ENCODE assay signal across 18 cellular contexts in genomic region chr2:20309001-20309400, GRCh38.
"Had no signal": no experiment of that assay in that cellular context is flagged by ENCODE, and none has a peak within 500 bp of the region (broad histone marks: within the 10 kb centered on the region; RNA-seq: fewer than 3 reads in every experiment).

No MANE protein-coding gene starts in this region.

- DNase-seq: effector CD4-positive, alpha-beta T cell; endodermal cell; erythroblast; foreskin keratinocyte; heart left ventricle; hippocampal formation; left colon; left ventricle myocardium superior; mesendoderm; naive B cell; sigmoid colon; stimulated activated CD4-positive, alpha-beta T cell treated with anti-CD3 and anti-CD28 coated beads, Interleukin-12 subunit alpha, Interleukin-12 subunit beta, amount 100 ng/mL, for 4 hours; stimulated activated naive CD4-positive, alpha-beta T cell treated with Interleukin-2 at 50 U/mL for 16 hours; trophoblast cell had no signal

- H3K9me3 Mint-ChIP-seq: naive B cell had no signal

- H3K4me3 Mint-ChIP-seq: endodermal cell, naive B cell had no signal

- H3K27ac Mint-ChIP-seq: endodermal cell had no signal

- H3K27me3 Mint-ChIP-seq: naive B cell had no signal

- H3K4me1 ChIP-seq: heart left ventricle, right atrium auricular region had no signal

- H3K4me3 ChIP-seq: coronary artery, heart left ventricle, right atrium auricular region, sigmoid colon, skin epidermis had no signal

- H3K27ac ChIP-seq: coronary artery, foreskin keratinocyte, heart left ventricle, neutrophil, right atrium auricular region, sigmoid colon, skin epidermis had no signal

- ATAC-seq: foreskin keratinocyte, heart left ventricle, left colon, left ventricle myocardium superior had no signal

- H3K9me3 ChIP-seq: heart left ventricle, neutrophil, right atrium auricular region, sigmoid colon had no signal

- H3K27me3 ChIP-seq: foreskin keratinocyte, heart left ventricle, neutrophil, right atrium auricular region, sigmoid colon had no signal
